Comparison of ENCODE assay signal across 9 cellular contexts in the genomic region with DNA sequence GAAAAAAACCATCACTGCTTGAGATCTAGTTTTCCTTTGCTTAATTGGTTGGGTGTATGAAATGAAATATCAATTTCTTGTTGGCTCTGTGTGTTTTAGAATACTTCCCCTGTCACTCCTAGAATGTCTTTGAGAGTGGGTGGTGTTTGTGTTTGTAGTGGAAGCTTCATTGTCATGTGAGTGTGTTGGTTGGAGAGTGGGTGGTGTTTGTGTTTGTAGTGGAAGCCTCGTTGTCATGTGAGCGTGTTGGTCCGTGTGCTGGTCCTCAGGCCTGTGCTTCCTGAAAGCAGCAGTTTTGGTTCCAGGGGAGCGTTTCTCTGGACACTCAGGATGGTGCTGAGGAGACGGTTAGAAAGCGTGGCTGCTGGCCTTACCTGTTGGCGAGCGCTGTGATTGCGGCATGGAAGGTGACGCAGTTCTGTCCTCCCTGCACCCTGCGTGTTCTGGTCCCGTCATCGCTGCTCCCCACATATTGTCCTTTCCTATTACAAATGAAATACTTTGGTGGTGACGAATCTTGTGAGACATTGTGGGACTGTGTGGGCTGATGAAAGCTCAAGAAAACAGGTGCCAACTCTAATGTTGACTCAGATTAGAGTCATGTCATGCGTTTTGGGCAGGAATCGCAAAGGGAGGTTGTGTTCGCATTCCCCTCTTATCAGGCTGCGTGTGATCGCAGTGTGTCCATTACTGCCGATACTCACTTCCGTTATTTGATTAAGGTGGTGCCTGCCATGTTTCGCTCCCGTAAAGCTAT. TPM values are rescaled to one million over a fixed set of nuclear protein-coding genes. Genes with fewer than 3 reads are reported as not detected.
A peak's percentile ranks its signal among the peaks of the same experiment; 100 is the strongest.
DNase-seq lines count a peak whose midpoint lies in the region; ATAC-seq and TF ChIP-seq lines count a peak whose summit lies in the region.
"Had no signal": no experiment of that assay in that cellular context is flagged by ENCODE, and none has a peak within 500 bp of the region (broad histone marks: within the 10 kb centered on the region; RNA-seq: fewer than 3 reads in every experiment).

No MANE protein-coding gene starts in this region.

- H3K36me3 Mint-ChIP-seq in memory B cell, result peaks cover 24% of the 10 kb centered on the region

- H3K9me3 Mint-ChIP-seq in memory B cell, result no peaks in the 10 kb centered on the region

- no peaks in the 10 kb centered on the region for H3K27me3 ChIP-seq in testis

- no peaks in the 10 kb centered on the region for H3K27me3 Mint-ChIP-seq in memory B cell

- H3K36me3 ChIP-seq in testis (ENCODE audit: low read depth, missing control alignments), result no peaks in the 10 kb centered on the region

- no peak for TF ChIP-seq CTCF in astrocyte of the cerebellum (IDR thresholded peaks at IDR 0.05; ENCODE audit: low read depth, low read length, missing control alignments)
- TF ChIP-seq CTCF in testis (IDR thresholded peaks at IDR 0.05), result no peak

- no peak for TF ChIP-seq POLR2A in testis (IDR thresholded peaks at IDR 0.05)

- H3K4me3 Mint-ChIP-seq in memory B cell, result no peak overlapping the region

- intact Hi-C loops in testis (cut with DNase I; ENCODE audit: low total_unique reads), result no loop called here

- H3K4me3 ChIP-seq in astrocyte of the cerebellum (ENCODE audit: low read depth, low read length), result peak overlapping the region; percentile 4
- H3K4me3 ChIP-seq in testis, result no peak overlapping the region

- DNase-seq in activated CD4-positive, alpha-beta T cell treated with anti-CD3 and anti-CD28 coated beads for 24 hours (ENCODE audit: low read depth in 2 of 2), result peak; percentile 25 to 52
- DNase-seq in activated CD4-positive, alpha-beta T cell treated with anti-CD3 and anti-CD28 coated beads for 1 hour, result no peak
- peak; percentile 88 for DNase-seq in astrocyte of the cerebellum (ENCODE audit: low read depth)
- no peak for DNase-seq in memory B cell (ENCODE audit: low spot score in 2 of 2)
- peak; percentile 34 for DNase-seq in testis
- DNase-seq in foreskin melanocyte, result no peak
- no peak for DNase-seq in NCI-H1417 treated with DMSO at 0.1 percent for 48 hours (lab: John Stamatoyannopoulos, UW)

- H3K27ac ChIP-seq in testis, result peak overlapping the region; percentile 50 to 70
- H3K27ac ChIP-seq: 22Rv1 had no signal

- peak overlapping the region; percentile 25 for H3K27ac Mint-ChIP-seq in memory B cell

- in situ Hi-C loops in astrocyte of the cerebellum (cut with HindIII; ENCODE audit: low sequenced_read_pairs), result no loop called here

- ATAC-seq in memory B cell (ENCODE audit: low read depth), result no peak
- ATAC-seq in GM21786 (IDR thresholded peaks at IDR 0.05; ENCODE audit: unreplicated experiment), result no peak

- H3K4me1 Mint-ChIP-seq in memory B cell, result peaks cover 23% of the 10 kb centered on the region

- H3K4me1 ChIP-seq in testis, result peaks cover 26% of the 10 kb centered on the region

- 55 to 65% methylated on average over 23 of the region's 23 CpGs for WGBS in testis, 2 donors

- H3K9me3 ChIP-seq in testis, result no peaks in the 10 kb centered on the region

RNA-seq across cellular contexts. Expression of a gene that starts 12.5 kb away (rescaled TPM):
- 10 to 100 TPM; 31.4 to 41.9 TPM for total RNA-seq in testis
- 52.5 TPM for polyA plus RNA-seq in testis (ENCODE audit: insufficient read depth, low read depth, low replicate concordance)

Comparison
In these comparisons a context has a peak if more than half of its experiments do, and no peak if none do; other contexts are left out.
1. DNase-seq: peak in activated CD4-positive, alpha-beta T cell treated with anti-CD3 and anti-CD28 coated beads for 24 hours (2 of 2), astrocyte of the cerebellum (single experiment) and testis (single experiment); none in activated CD4-positive, alpha-beta T cell treated with anti-CD3 and anti-CD28 coated beads for 1 hour (single experiment), memory B cell (0 of 2), foreskin melanocyte (single experiment) and NCI-H1417 treated with DMSO at 0.1 percent for 48 hours (single experiment).